20 cellular contexts compared by ENCODE assay signal in genomic region chr9:90995516-90995915, GRCh38.
"Had no signal": no experiment of that assay in that cellular context is flagged by ENCODE, and none has a peak within 500 bp of the region (broad histone marks: within the 10 kb centered on the region; RNA-seq: fewer than 3 reads in every experiment).

No MANE protein-coding gene starts in this region.

- H3K4me3 ChIP-seq: coronary artery, esophagus squamous epithelium, lower lobe of right lung, ovary, psoas muscle, sigmoid colon, spleen, thoracic aorta had no signal

- H3K27ac ChIP-seq: coronary artery, esophagus squamous epithelium, lower lobe of right lung, ovary, psoas muscle, sigmoid colon, spleen, thoracic aorta had no signal

- H3K4me1 ChIP-seq: lower lobe of right lung, psoas muscle, spleen had no signal

- H3K27me3 ChIP-seq: esophagus squamous epithelium, ovary, sigmoid colon, spleen had no signal

- H3K9me3 ChIP-seq: lower lobe of right lung, ovary, thoracic aorta had no signal

- DNase-seq: effector memory CD8-positive, alpha-beta T cell; erythroblast; esophagus squamous epithelium; hypothalamus; immature natural killer cell; islet precursor cell; left ventricle myocardium superior; lower lobe of right lung; natural killer cell; occipital lobe; ovary; posterior cingulate gyrus; psoas muscle; right cardiac atrium; sigmoid colon; spleen; stimulated activated CD4-positive, alpha-beta T cell treated with anti-CD3 and anti-CD28 coated beads, Interleukin-4, amount 100 ng/mL, for 4 hours; stimulated activated naive B cell treated with anti-CD40 and anti-IgM and Interleukin-4, amounts not matched to agents 10 μg/mL and 1 μg/mL and 100 μg/mL, for 72 hours had no signal

- H3K36me3 ChIP-seq: esophagus squamous epithelium, lower lobe of right lung, ovary, sigmoid colon, spleen, thoracic aorta had no signal

- ATAC-seq: effector memory CD8-positive, alpha-beta T cell; left ventricle myocardium superior; lower lobe of right lung; natural killer cell; psoas muscle; right cardiac atrium; stimulated activated naive B cell treated with anti-CD40 and anti-IgM and Interleukin-4, amounts not matched to agents 10 μg/mL and 1 μg/mL and 100 μg/mL, for 72 hours had no signal
